ENCODE assay signal across 23 cellular contexts in genomic region chr19:10069046-10069445, GRCh38. TPM values are rescaled to one million over a fixed set of nuclear protein-coding genes. Genes with fewer than 3 reads are reported as not detected.
DNase-seq lines count a peak whose midpoint lies in the region; ATAC-seq and TF ChIP-seq lines count a peak whose summit lies in the region.
"Had no signal": no experiment of that assay in that cellular context is flagged by ENCODE, and none has a peak within 500 bp of the region (broad histone marks: within the 10 kb centered on the region; RNA-seq: fewer than 3 reads in every experiment).

No MANE protein-coding gene starts in this region.

- H3K36me3 ChIP-seq in IMR-90 (ENCODE audit: control insufficient read depth, insufficient read depth, low read length) (no peaks in the 10 kb centered on the region), adipocyte (ENCODE audit: control insufficient read depth, insufficient read depth, low read length, severe bottlenecking) (no peaks in the 10 kb centered on the region), right atrium auricular region (no peaks in the 10 kb centered on the region)
- H3K36me3 ChIP-seq: pancreas, SJCRH30 had no signal

- H3K4me3 ChIP-seq in IMR-90 (ENCODE audit: insufficient read depth, low read depth, low read length), result no peak overlapping the region
- no peak overlapping the region for H3K4me3 ChIP-seq in adipocyte (ENCODE audit: low read length)
- no peak overlapping the region for H3K4me3 ChIP-seq in right atrium auricular region
- H3K4me3 ChIP-seq: dorsolateral prefrontal cortex, GM12878, pancreas, SJCRH30 had no signal

- WGBS in IMR-90 (ENCODE audit: extremely low coverage in 2 of 2, insufficient read length in 1 of 2), 2 experiments, result 73% methylated on average over 4 of the region's 6 CpGs; no CpG with 5 or more reads in 1 of the 2 experiments

- H3K79me1 ChIP-seq in IMR-90 (ENCODE audit: low read depth in 1 of 2, low read length in 2 of 2), result no peaks in the 10 kb centered on the region

- H3K27ac ChIP-seq in IMR-90 (ENCODE audit: insufficient read depth, low read length), result no peak overlapping the region
- no peak overlapping the region for H3K27ac ChIP-seq in right atrium auricular region
- H3K27ac ChIP-seq: dorsolateral prefrontal cortex, pancreas, SJCRH30 had no signal

- H3K56ac ChIP-seq in IMR-90 (ENCODE audit: extremely low read depth, insufficient read depth, low read length), result no peak overlapping the region

- DNase-seq in AG08395 (ENCODE audit: low spot score) (peak; percentile 33), IMR-90 (peak; percentile 10), adipocyte (ENCODE audit: low read depth) (peak; percentile 5), hepatic stellate cell (ENCODE audit: low spot score) (peak; percentile 36), right atrium auricular region (ENCODE audit: low spot score) (no peak), NCI-H1436 treated with DMSO at 0.1 percent for 48 hours (lab: John Stamatoyannopoulos, UW) (no peak)
- DNase-seq in stimulated activated CD4-positive, alpha-beta T cell treated with anti-CD3 and anti-CD28 coated beads, Interleukin-2, amount 100 ng/mL, for 24 hours, result no peak
- DNase-seq: activated CD4-positive, alpha-beta memory T cell treated with anti-CD3 and anti-CD28 coated beads, Interleukin-2, amount 10 ng/mL, durations not matched to agents 7 days and 5 days; dorsolateral prefrontal cortex; glutamatergic neuron; NCI-H1105; NCI-H2029; NCI-H526 treated with DMSO at 0.1 percent for 48 hours; nephron progenitor cell; pancreas; SJCRH30; stimulated activated CD4-positive, alpha-beta T cell treated with anti-CD3 and anti-CD28 coated beads, Interleukin-4, amount 100 ng/mL, for 1 hour; substantia nigra; T-helper 1 cell had no signal

- H2BK5ac ChIP-seq in IMR-90 (ENCODE audit: low read depth, low read length, poor library complexity, severe bottlenecking), result no peak overlapping the region

- CTCF ChIA-PET in IMR-90 (lab: Yijun Ruan, JAX), result no interaction called here

- H2BK20ac ChIP-seq in IMR-90 (ENCODE audit: low read depth, low read length), result no peak overlapping the region

- H2AK5ac ChIP-seq in IMR-90 (ENCODE audit: low read depth, low read length), result no peak overlapping the region

- ATAC-seq in IMR-90 (ENCODE audit: low read depth), result no peak
- no peak for ATAC-seq in HG02981 (IDR thresholded peaks at IDR 0.05; ENCODE audit: unreplicated experiment)
- ATAC-seq: GM12878, Panc1, pancreas had no signal

- no peak overlapping the region for H4K8ac ChIP-seq in IMR-90 (ENCODE audit: low read depth in 2 of 2, low read length in 2 of 2)

- POLR2A ChIA-PET in IMR-90 (lab: Charles Lee; ENCODE audit: unreplicated experiment), result no interaction called here

- H4K5ac ChIP-seq in IMR-90 (ENCODE audit: low read depth, low read length), result no peak overlapping the region

- in situ Hi-C loops in IMR-90 (cut with MboI; ENCODE audit: low sequenced_read_pairs), result loop anchor here (25.0 kb wide), 1 partner anchor 932 kb away; the partner anchor contains the start of genes OR7G3 and ZNF317

- H3K14ac ChIP-seq in IMR-90 (replicated peaks; ENCODE audit: low read depth, low read length), result no peak overlapping the region

- H3K9ac ChIP-seq in IMR-90 (ENCODE audit: low read depth, low read length), result no peak overlapping the region
- H3K9ac ChIP-seq in adipocyte (ENCODE audit: low read length), result no peak overlapping the region

- H3K4me2 ChIP-seq in IMR-90 (ENCODE audit: low read depth, low read length), result no peak overlapping the region

- no peak overlapping the region for H3K23ac ChIP-seq in IMR-90 (ENCODE audit: low read depth, low read length)

- no peak overlapping the region for H4K91ac ChIP-seq in IMR-90 (ENCODE audit: insufficient read depth, low read depth, low read length)

- TF ChIP-seq CTCF in IMR-90 (conservative IDR thresholded peaks at IDR 0.05; ENCODE audit: low read depth, low read length) (no peak), right atrium auricular region (IDR thresholded peaks at IDR 0.05) (no peak)

- H2AK9ac ChIP-seq in IMR-90 (replicated peaks; ENCODE audit: low read depth, low read length, poor library complexity), result no peak overlapping the region

- H2BK120ac ChIP-seq in IMR-90 (ENCODE audit: low read depth, low read length), result no peak overlapping the region

- H3K4me1 ChIP-seq in IMR-90 (ENCODE audit: control insufficient read depth, insufficient read depth, low read length) (no peaks in the 10 kb centered on the region), adipocyte (ENCODE audit: control insufficient read depth, insufficient read depth, low read length) (no peaks in the 10 kb centered on the region), right atrium auricular region (no peaks in the 10 kb centered on the region)
- H3K4me1 ChIP-seq: pancreas, SJCRH30 had no signal

- H3K27me3 ChIP-seq in IMR-90 (ENCODE audit: control insufficient read depth, insufficient read depth, low read length) (peaks cover 13% of the 10 kb centered on the region; the same call in 1 of the 2 replicates), adipocyte (replicated peaks; ENCODE audit: control insufficient read depth, insufficient read depth, low read length) (peaks cover 37% of the 10 kb centered on the region), right atrium auricular region (no peaks in the 10 kb centered on the region)
- H3K27me3 ChIP-seq: pancreas, SJCRH30 had no signal

- H3K9me3 ChIP-seq in IMR-90 (ENCODE audit: control insufficient read depth, insufficient read depth, low read length) (peaks cover 6% of the 10 kb centered on the region; the same call in 1 of the 2 replicates), adipocyte (ENCODE audit: control insufficient read depth, low read length) (peaks cover 6% of the 10 kb centered on the region), right atrium auricular region (no peaks in the 10 kb centered on the region)
- H3K9me3 ChIP-seq: pancreas, SJCRH30 had no signal

- BruUV-seq in IMR-90 (replicated peaks; lab: Mats Ljungman, UMichigan), result no TSS peak

- no peak overlapping the region for H3K18ac ChIP-seq in IMR-90 (ENCODE audit: low read depth, low read length)

- H4K20me1 ChIP-seq in IMR-90 (ENCODE audit: insufficient read depth, low read length), result no peaks in the 10 kb centered on the region

- no peak overlapping the region for H3K4ac ChIP-seq in IMR-90 (ENCODE audit: low read depth, low read length)

- TF ChIP-seq RAD21 in IMR-90 (IDR thresholded peaks at IDR 0.05; ENCODE audit: low read length), result no peak

- no peaks in the 10 kb centered on the region for H3K9me1 ChIP-seq in IMR-90 (ENCODE audit: insufficient read depth, low read length)

- dilution Hi-C loops in IMR-90 (cut with HindIII; ENCODE audit: low sequenced_read_pairs, unreplicated experiment), result no loop called here

- no peak overlapping the region for H2BK15ac ChIP-seq in IMR-90 (ENCODE audit: low read depth, low read length)

- intact Hi-C loops in IMR-90 (cut with micrococcal nuclease), result no loop called here

- no peak for TF ChIP-seq POLR2A in IMR-90 (IDR thresholded peaks at IDR 0.05; ENCODE audit: low read depth, low read length)

- H2AFZ ChIP-seq in IMR-90 (replicated peaks; ENCODE audit: low read length, poor library complexity), result no peak overlapping the region

TF ChIP-seq in IMR-90, 13 proteins besides CTCF, POLR2A, EP300 and RAD21 (continues in another document):
- no peak for TF ChIP-seq FOS (IDR thresholded peaks at IDR 0.05; ENCODE audit: low read depth, low read length)
- no peak for TF ChIP-seq USF2 (IDR thresholded peaks at IDR 0.05; ENCODE audit: low read depth, low read length)
- TF ChIP-seq ELK1 (IDR thresholded peaks at IDR 0.05; ENCODE audit: borderline replicate concordance, low read depth, low read length), result no peak

RNA-seq across cellular contexts. Expression of gene SHFL, which starts 17.1 kb away (rescaled TPM):
- 9.0 and 10.0 TPM in 2 replicates for total RNA-seq in IMR-90 (2012; rRNA removed)
- 32.1 and 34.3 TPM in 2 replicates for polyA plus RNA-seq in IMR-90 (2012; rRNA removed)
- polyA plus RNA-seq in IMR-90 (2012; cell fraction: cytosol; rRNA removed), result 21.2 and 37.5 TPM in 2 replicates
- polyA plus RNA-seq in IMR-90 (2012; cell fraction: nucleus; rRNA removed; ENCODE audit: low replicate concordance), result 205 and 249 TPM in 2 replicates
- 10 to 100 TPM; 11.6 to 16.8 TPM for total RNA-seq in right atrium auricular region
- total RNA-seq: SJCRH30 had no signal

RNA-seq across cellular contexts. Expression of gene ANGPTL6, which starts 33.4 kb away (rescaled TPM):
- total RNA-seq in IMR-90 (2012; rRNA removed), result not detected in 2 replicates
- 0.17 and 0.21 TPM in 2 replicates for polyA plus RNA-seq in IMR-90 (2012; rRNA removed)
- polyA plus RNA-seq in IMR-90 (2012; cell fraction: cytosol; rRNA removed), result 0.29 and 0.62 TPM in 2 replicates
- polyA plus RNA-seq in IMR-90 (2012; cell fraction: nucleus; rRNA removed; ENCODE audit: low replicate concordance), result 0.86 and 1.6 TPM in 2 replicates
- under 1 TPM in 1 of 2 donors, not detected in 1; 0.31 TPM for total RNA-seq in right atrium auricular region
- total RNA-seq: endothelial cell of umbilical vein, SJCRH30 had no signal

RNA-seq across cellular contexts. Expression of gene PPAN, which starts 37.1 kb away (rescaled TPM):
- 24.0 and 30.3 TPM in 2 replicates for total RNA-seq in IMR-90 (2012; rRNA removed)
- 38.2 and 41.6 TPM in 2 replicates for polyA plus RNA-seq in IMR-90 (2012; rRNA removed)
- polyA plus RNA-seq in IMR-90 (2012; cell fraction: cytosol; rRNA removed), result 29.2 and 34.9 TPM in 2 replicates
- 125 and 180 TPM in 2 replicates for polyA plus RNA-seq in IMR-90 (2012; cell fraction: nucleus; rRNA removed; ENCODE audit: low replicate concordance)
- total RNA-seq in right atrium auricular region, result 10 to 100 TPM; 12.7 to 23.2 TPM

RNA-seq across cellular contexts. Expression of gene P2RY11, which starts 42.4 kb away (rescaled TPM):
- 0.54 and 0.56 TPM in 2 replicates for total RNA-seq in IMR-90 (2012; rRNA removed)
- polyA plus RNA-seq in IMR-90 (2012; rRNA removed), result 4.5 and 6.6 TPM in 2 replicates
- polyA plus RNA-seq in IMR-90 (2012; cell fraction: cytosol; rRNA removed), result 1.3 and 3.6 TPM in 2 replicates
- polyA plus RNA-seq in IMR-90 (2012; cell fraction: nucleus; rRNA removed; ENCODE audit: low replicate concordance), result 30.7 and 82.4 TPM in 2 replicates
- total RNA-seq in right atrium auricular region, result 1 to 10 TPM in 1 of 2 donors, under 1 TPM in 1; 0.30 to 3.9 TPM

RNA-seq across cellular contexts. Expression of gene EIF3G, which starts 50.7 kb away (rescaled TPM):
- total RNA-seq in IMR-90 (2012; rRNA removed), result 209 and 278 TPM in 2 replicates
- polyA plus RNA-seq in IMR-90 (2012; rRNA removed), result 235 and 243 TPM in 2 replicates
- polyA plus RNA-seq in IMR-90 (2012; cell fraction: cytosol; rRNA removed), result 193 and 253 TPM in 2 replicates
- 464 and 890 TPM in 2 replicates for polyA plus RNA-seq in IMR-90 (2012; cell fraction: nucleus; rRNA removed; ENCODE audit: low replicate concordance)
- 100 to 1,000 TPM; 163 to 240 TPM for total RNA-seq in right atrium auricular region

Comparison
In these comparisons a context has a peak if more than half of its experiments do, and no peak if none do; other contexts are left out.
1. DNase-seq: peak in AG08395 (single experiment), IMR-90 (single experiment), adipocyte (single experiment) and hepatic stellate cell (single experiment); none in stimulated activated CD4-positive, alpha-beta T cell treated with anti-CD3 and anti-CD28 coated beads, Interleukin-2, amount 100 ng/mL, for 24 hours (0 of 2), right atrium auricular region (single experiment) and NCI-H1436 treated with DMSO at 0.1 percent for 48 hours (single experiment).